In the genomic region with DNA sequence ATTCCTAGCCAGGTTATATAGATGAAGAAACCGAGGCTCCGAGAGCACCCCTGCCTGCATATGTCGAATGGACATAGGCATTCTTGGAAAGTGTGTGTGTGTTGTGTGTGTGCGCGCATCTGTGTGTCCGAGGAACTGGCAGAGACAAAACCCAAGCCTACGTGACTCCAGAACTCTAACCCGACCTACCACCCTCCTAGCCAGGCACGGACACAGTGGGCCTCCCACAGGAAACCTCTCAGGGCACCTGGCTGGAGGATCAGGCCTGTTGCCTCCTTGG, we compare ENCODE assay signal across 8 cellular contexts. TPM values are rescaled to one million over a fixed set of nuclear protein-coding genes. Genes with fewer than 3 reads are reported as not detected.
DNase-seq lines count a peak whose midpoint lies in the region; ATAC-seq and TF ChIP-seq lines count a peak whose summit lies in the region.

No MANE protein-coding gene starts in this region.

- H3K27me3 ChIP-seq in BLaER1 (peaks cover 14% of the 10 kb centered on the region), IMR-90 (ENCODE audit: control insufficient read depth, insufficient read depth, low read length) (peaks cover 17% of the 10 kb centered on the region), neuronal stem cell (ENCODE audit: control insufficient read depth in 3 of 3, insufficient read depth in 3 of 3, low read depth in 1 of 3, low read length in 3 of 3) (peaks cover 0 to 11% (median 0%) of the 10 kb centered on the region in 3 experiments), aorta (ENCODE audit: control insufficient read depth in 1 of 2, insufficient read depth in 2 of 2, low read length in 1 of 2) (no peaks in the 10 kb centered on the region)

- 0 out of 2 replicates have a peak, but pooled peaks cover 4% of the 10 kb centered on the region for H3K9me1 ChIP-seq in IMR-90 (ENCODE audit: insufficient read depth, low read length)

- H2BK120ac ChIP-seq in IMR-90 (ENCODE audit: low read depth, low read length) (no peak overlapping the region), neuronal stem cell (ENCODE audit: low read depth, low read length) (peak overlapping the region; percentile 38)

- H3K36me3 ChIP-seq in BLaER1 (no peaks in the 10 kb centered on the region), IMR-90 (ENCODE audit: control insufficient read depth, insufficient read depth, low read length) (no peaks in the 10 kb centered on the region), neuronal stem cell (replicated peaks in 1 of 2; ENCODE audit: control insufficient read depth in 2 of 2, insufficient read depth in 2 of 2, low read length in 2 of 2) (no peaks in the 10 kb centered on the region), aorta (ENCODE audit: control insufficient read depth in 1 of 2, insufficient read depth in 2 of 2, low read length in 1 of 2) (no peaks in the 10 kb centered on the region)

- no peak overlapping the region for H3K14ac ChIP-seq in IMR-90 (replicated peaks; ENCODE audit: low read depth, low read length)
- H3K14ac ChIP-seq in neuronal stem cell (ENCODE audit: low read length): peak overlapping the region; percentile 22

- no peaks in the 10 kb centered on the region for H3K79me1 ChIP-seq in IMR-90 (ENCODE audit: low read depth in 1 of 2, low read length in 2 of 2)
- peaks cover 3% of the 10 kb centered on the region for H3K79me1 ChIP-seq in neuronal stem cell (ENCODE audit: low read depth, low read length)

- H3K9me3 ChIP-seq in BLaER1 (no peaks in the 10 kb centered on the region), IMR-90 (ENCODE audit: control insufficient read depth, insufficient read depth, low read length) (no peaks in the 10 kb centered on the region), neuronal stem cell (replicated peaks in 1 of 2; ENCODE audit: control insufficient read depth in 2 of 2, insufficient read depth in 1 of 2, low read depth in 1 of 2, low read length in 2 of 2) (no peaks in the 10 kb centered on the region), aorta (ENCODE audit: control insufficient read depth, low read length) (no peaks in the 10 kb centered on the region)

- H3K36me3 Mint-ChIP-seq in effector memory CD8-positive, alpha-beta T cell (ENCODE audit: insufficient read depth): no peaks in the 10 kb centered on the region

- H3K4me1 ChIP-seq in BLaER1: peaks cover 49% of the 10 kb centered on the region
- H3K4me1 ChIP-seq in IMR-90 (ENCODE audit: control insufficient read depth, insufficient read depth, low read length): peaks cover 10% of the 10 kb centered on the region; the same call in 1 of the 2 replicates
- H3K4me1 ChIP-seq in neuronal stem cell (ENCODE audit: control insufficient read depth in 2 of 2, insufficient read depth in 1 of 2, low read depth in 1 of 2, low read length in 2 of 2): peaks cover 30 to 48% of the 10 kb centered on the region in 2 donors
- no peaks in the 10 kb centered on the region for H3K4me1 ChIP-seq in aorta (ENCODE audit: control insufficient read depth in 1 of 2, insufficient read depth in 2 of 2, low read length in 2 of 2)

- peak overlapping the region; percentile 65 for H2BK12ac ChIP-seq in neuronal stem cell (ENCODE audit: low read length)

- H3K4me3 Mint-ChIP-seq in effector memory CD8-positive, alpha-beta T cell: peak overlapping the region; percentile 15 to 40

- H3K4me3 ChIP-seq in BLaER1 (no peak overlapping the region), IMR-90 (ENCODE audit: insufficient read depth, low read depth, low read length) (no peak overlapping the region), neuronal stem cell (ENCODE audit: low read length in 2 of 2) (no peak overlapping the region), aorta (ENCODE audit: low read length in 2 of 2) (no peak overlapping the region)

- peak overlapping the region; percentile 96 for H3K4me2 ChIP-seq in BLaER1
- H3K4me2 ChIP-seq in IMR-90 (ENCODE audit: low read depth, low read length): no peak overlapping the region
- H3K4me2 ChIP-seq in neuronal stem cell (ENCODE audit: insufficient read depth, low read length, poor library complexity, severe bottlenecking): peak overlapping the region; percentile 73

- TF ChIP-seq RAD21 in IMR-90 (IDR thresholded peaks at IDR 0.05; ENCODE audit: low read length): no peak

- BruUV-seq in IMR-90 (replicated peaks; lab: Mats Ljungman, UMichigan): no TSS peak

- no peak overlapping the region for H3K27ac Mint-ChIP-seq in effector memory CD8-positive, alpha-beta T cell

- no peak for TF ChIP-seq CTCF in IMR-90 (conservative IDR thresholded peaks at IDR 0.05; ENCODE audit: low read depth, low read length)

- H2BK15ac ChIP-seq in IMR-90 (ENCODE audit: low read depth, low read length) (no peak overlapping the region), neuronal stem cell (ENCODE audit: low read length) (peak overlapping the region; percentile 53)

- no peaks in the 10 kb centered on the region for H3K9me3 Mint-ChIP-seq in effector memory CD8-positive, alpha-beta T cell

- H3K9ac ChIP-seq in BLaER1 (no peak overlapping the region), IMR-90 (ENCODE audit: low read depth, low read length) (no peak overlapping the region), neuronal stem cell (ENCODE audit: low read depth, low read length, poor library complexity) (peak overlapping the region; percentile 5)

- peaks cover 0 to 2% of the 10 kb centered on the region in 2 donors for H3K4me1 Mint-ChIP-seq in effector memory CD8-positive, alpha-beta T cell (ENCODE audit: low read depth in 2 of 2)

- no peak overlapping the region for H3K56ac ChIP-seq in IMR-90 (ENCODE audit: extremely low read depth, insufficient read depth, low read length)

- CTCF ChIA-PET in IMR-90 (lab: Yijun Ruan, JAX): interaction anchor here (1.0 kb wide), 1 partner anchor 132 kb away, joined by 3 read pairs; no protein-coding TSS in a partner anchor

- no peak overlapping the region for H2AK9ac ChIP-seq in IMR-90 (replicated peaks; ENCODE audit: low read depth, low read length, poor library complexity)

- H4K8ac ChIP-seq in IMR-90 (ENCODE audit: low read depth in 2 of 2, low read length in 2 of 2) (no peak overlapping the region), neuronal stem cell (ENCODE audit: low read depth, low read length) (no peak overlapping the region)

- H3K27ac ChIP-seq in BLaER1 (no peak overlapping the region), IMR-90 (ENCODE audit: insufficient read depth, low read length) (no peak overlapping the region), neuronal stem cell (replicated peaks; ENCODE audit: low read length) (no peak overlapping the region), aorta (ENCODE audit: low read depth in 1 of 2, low read length in 2 of 2) (no peak overlapping the region)

- H2BK5ac ChIP-seq in IMR-90 (ENCODE audit: low read depth, low read length, poor library complexity, severe bottlenecking): no peak overlapping the region
- H2BK5ac ChIP-seq in neuronal stem cell (ENCODE audit: low read length): peak overlapping the region; percentile 44

- TF ChIP-seq POLR2A in IMR-90 (IDR thresholded peaks at IDR 0.05; ENCODE audit: low read depth, low read length): no peak

- intact Hi-C loops in IMR-90 (cut with micrococcal nuclease) (no loop called here), aorta (cut with DNase I) (loop anchor here in 1 of 2 donors (1.0 kb wide), 1 partner anchor 23 kb away; no protein-coding TSS in a partner anchor)

- H2AK5ac ChIP-seq in IMR-90 (ENCODE audit: low read depth, low read length): no peak overlapping the region
- H2AK5ac ChIP-seq in neuronal stem cell (ENCODE audit: low read depth, low read length): peak overlapping the region; percentile 88

- dilution Hi-C loops in IMR-90 (cut with HindIII; ENCODE audit: low sequenced_read_pairs, unreplicated experiment): no loop called here

- no CpG with 5 or more reads among the region's 9 CpGs for WGBS in IMR-90 (ENCODE audit: extremely low coverage in 2 of 2, insufficient read length in 1 of 2), 2 experiments
- WGBS in neuronal stem cell (ENCODE audit: extremely low coverage in 2 of 2, insufficient read length in 2 of 2, insufficient replicate concordance in 1 of 2), 2 donors: no CpG with 5 or more reads among the region's 9 CpGs
- WGBS in aorta, 2 donors: 84 to 86% methylated on average over 9 of the region's 9 CpGs

- peaks cover 4 to 27% of the 10 kb centered on the region in 2 donors for H3K27me3 Mint-ChIP-seq in effector memory CD8-positive, alpha-beta T cell

- H2BK20ac ChIP-seq in IMR-90 (ENCODE audit: low read depth, low read length): no peak overlapping the region

- no peak overlapping the region for H3K4ac ChIP-seq in IMR-90 (ENCODE audit: low read depth, low read length)
- no peak overlapping the region for H3K4ac ChIP-seq in neuronal stem cell (ENCODE audit: low read length)

- H4K5ac ChIP-seq in IMR-90 (ENCODE audit: low read depth, low read length): no peak overlapping the region

- ATAC-seq in IMR-90 (ENCODE audit: low read depth) (no peak), HG02571 (IDR thresholded peaks at IDR 0.05; ENCODE audit: unreplicated experiment) (no peak), aorta (ENCODE audit: low FRiP score) (no peak)
- ATAC-seq in effector memory CD8-positive, alpha-beta T cell (replicated peaks): no peak

- H3K18ac ChIP-seq in IMR-90 (ENCODE audit: low read depth, low read length): no peak overlapping the region
- H3K18ac ChIP-seq in neuronal stem cell (ENCODE audit: low read length): peak overlapping the region; percentile 6

- H2AFZ ChIP-seq in IMR-90 (replicated peaks; ENCODE audit: low read length, poor library complexity) (peak overlapping the region; percentile 87), neuronal stem cell (ENCODE audit: low read length) (peak overlapping the region; percentile 88)

- DNase-seq in IMR-90: no peak
- DNase-seq in effector memory CD8-positive, alpha-beta T cell: no peak
- no peak for DNase-seq in neuronal stem cell (ENCODE audit: low spot score)
- DNase-seq in NCI-H2081 treated with DMSO at 0.1 percent for 48 hours (lab: John Stamatoyannopoulos, UW): no peak
- DNase-seq in stimulated activated CD4-positive, alpha-beta T cell treated with anti-CD3 and anti-CD28 coated beads, Interleukin-2, amount 100 ng/mL, for 48 hours: no peak
- DNase-seq in aorta: no peak

- H4K91ac ChIP-seq in IMR-90 (ENCODE audit: insufficient read depth, low read depth, low read length) (no peak overlapping the region), neuronal stem cell (ENCODE audit: low read depth, low read length, poor library complexity) (no peak overlapping the region)

- in situ Hi-C loops in IMR-90 (cut with MboI; ENCODE audit: low sequenced_read_pairs): no loop called here

- no peak overlapping the region; the same call in 1 of the 2 replicates for H3K23ac ChIP-seq in IMR-90 (ENCODE audit: low read depth, low read length)
- H3K23ac ChIP-seq in neuronal stem cell (ENCODE audit: low read depth, low read length, poor library complexity): peak overlapping the region; percentile 76

- POLR2A ChIA-PET in IMR-90 (lab: Charles Lee; ENCODE audit: unreplicated experiment): no interaction called here

- no peaks in the 10 kb centered on the region for H4K20me1 ChIP-seq in BLaER1
- no peaks in the 10 kb centered on the region for H4K20me1 ChIP-seq in IMR-90 (ENCODE audit: insufficient read depth, low read length)

RNA-seq across cellular contexts. Expression of gene PGF, which starts 0.5 kb away (rescaled TPM):
- total RNA-seq in IMR-90 (2012; rRNA removed) (0.28 and 0.36 TPM in 2 replicates), aorta (10 to 100 TPM; 29.1 to 33.7 TPM)
- polyA plus RNA-seq in IMR-90 (2012; rRNA removed) (0.39 and 0.42 TPM in 2 replicates), aorta (10 to 100 TPM in 1 of 2 donors, 1 to 10 TPM in 1; 7.6 to 16.3 TPM)
- 0.21 and 1.0 TPM in 2 replicates for polyA plus RNA-seq in IMR-90 (2012; cell fraction: cytosol; rRNA removed)
- polyA plus RNA-seq in IMR-90 (2012; cell fraction: nucleus; rRNA removed; ENCODE audit: low replicate concordance): 0.28 and 0.52 TPM in 2 replicates
- polyA plus RNA-seq in neuronal stem cell (2013, experiment 1 of 2): 0.53 TPM
- polyA plus RNA-seq in neuronal stem cell (2013, experiment 2 of 2): 0.69 TPM

RNA-seq across cellular contexts. Expression of gene RPS6KL1, which starts 32.9 kb away (rescaled TPM):
- total RNA-seq in IMR-90 (2012; rRNA removed) (0.72 and 1.1 TPM in 2 replicates), aorta (10 to 100 TPM; 12.6 to 17.3 TPM)
- polyA plus RNA-seq in IMR-90 (2012; rRNA removed) (1.2 and 1.7 TPM in 2 replicates), aorta (10 to 100 TPM in 1 of 2 donors, 1 to 10 TPM in 1; 3.3 to 13.8 TPM)
- polyA plus RNA-seq in IMR-90 (2012; cell fraction: cytosol; rRNA removed): 0.44 and 0.67 TPM in 2 replicates
- 3.6 and 5.3 TPM in 2 replicates for polyA plus RNA-seq in IMR-90 (2012; cell fraction: nucleus; rRNA removed; ENCODE audit: low replicate concordance)
- polyA plus RNA-seq in neuronal stem cell (2013, experiment 1 of 2): 4.4 TPM
- polyA plus RNA-seq in neuronal stem cell (2013, experiment 2 of 2): 4.9 TPM

RNA-seq across cellular contexts. Expression of gene EIF2B2, which starts 46.8 kb away (rescaled TPM):
- total RNA-seq in IMR-90 (2012; rRNA removed): 69.4 and 70.1 TPM in 2 replicates
- 63.6 and 73.9 TPM in 2 replicates for polyA plus RNA-seq in IMR-90 (2012; rRNA removed)
- polyA plus RNA-seq in IMR-90 (2012; cell fraction: cytosol; rRNA removed): 54.6 and 57.1 TPM in 2 replicates
- polyA plus RNA-seq in IMR-90 (2012; cell fraction: nucleus; rRNA removed; ENCODE audit: low replicate concordance): 33.1 and 55.7 TPM in 2 replicates
- polyA plus RNA-seq in neuronal stem cell (2013, experiment 1 of 2): 27.5 TPM
- polyA plus RNA-seq in neuronal stem cell (2013, experiment 2 of 2): 27.3 TPM
- 10 to 100 TPM; 37.4 to 39.8 TPM for total RNA-seq in aorta
- 10 to 100 TPM in 1 of 2 donors, 1 to 10 TPM in 1; 9.5 to 34.8 TPM for polyA plus RNA-seq in aorta

Comparison
In these comparisons a context has a peak if more than half of its experiments do, and no peak if none do; other contexts are left out.
1. RNA of gene PGF, which starts 0.5 kb away (total RNA-seq): 29.1 to 33.7 TPM in aorta; 0.28 to 0.36 TPM in IMR-90; every median in the first group is over 10 times any median in the second.